1 cellular context compared by ENCODE assay signal in the genomic region with DNA sequence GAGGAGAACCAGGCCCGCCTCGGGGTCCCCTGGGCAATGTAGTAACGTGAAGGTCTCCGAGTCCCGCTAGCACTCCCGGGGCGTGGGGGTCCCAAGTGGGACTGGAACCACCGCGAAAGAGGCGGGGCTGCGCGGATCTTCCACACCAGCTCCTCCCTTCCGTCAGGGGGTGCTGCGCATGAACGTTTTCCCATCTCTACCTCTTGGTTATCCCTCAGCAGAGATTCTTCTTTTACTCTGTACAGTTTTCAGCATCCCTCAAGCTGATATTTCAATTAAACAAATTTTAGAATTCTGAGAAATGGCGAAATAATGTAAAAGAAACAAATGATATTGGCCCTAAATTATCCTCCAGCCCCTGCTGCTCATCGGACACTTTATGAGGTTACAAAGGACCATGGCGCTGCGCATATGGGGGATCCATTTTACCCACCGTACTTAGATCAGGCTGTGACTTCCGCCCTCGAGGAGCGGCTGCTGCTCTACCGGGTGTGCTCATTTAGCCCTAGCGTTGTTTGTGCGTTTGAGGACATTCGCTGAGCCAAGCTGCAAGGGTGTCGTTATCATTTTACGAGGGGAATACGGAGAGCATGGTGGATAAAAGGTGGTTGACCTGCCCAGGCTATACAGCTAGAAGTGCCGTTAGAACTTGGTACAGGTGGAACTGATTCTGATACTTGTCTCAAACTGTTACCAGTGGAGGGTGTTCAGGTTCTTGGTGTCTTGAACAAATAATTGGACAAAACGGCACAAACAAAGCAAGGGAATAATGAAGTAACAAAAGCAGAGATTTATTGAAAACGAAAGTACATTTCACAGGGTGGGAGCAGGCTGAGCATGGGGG.
TF ChIP-seq lines count a peak whose summit lies in the region.

No MANE protein-coding gene starts in this region.

TF ChIP-seq in K562, 482 proteins besides CTCF, POLR2A, EP300 and RAD21 (continued from another document and continues in another):
- TF ChIP-seq, protein P1, sequence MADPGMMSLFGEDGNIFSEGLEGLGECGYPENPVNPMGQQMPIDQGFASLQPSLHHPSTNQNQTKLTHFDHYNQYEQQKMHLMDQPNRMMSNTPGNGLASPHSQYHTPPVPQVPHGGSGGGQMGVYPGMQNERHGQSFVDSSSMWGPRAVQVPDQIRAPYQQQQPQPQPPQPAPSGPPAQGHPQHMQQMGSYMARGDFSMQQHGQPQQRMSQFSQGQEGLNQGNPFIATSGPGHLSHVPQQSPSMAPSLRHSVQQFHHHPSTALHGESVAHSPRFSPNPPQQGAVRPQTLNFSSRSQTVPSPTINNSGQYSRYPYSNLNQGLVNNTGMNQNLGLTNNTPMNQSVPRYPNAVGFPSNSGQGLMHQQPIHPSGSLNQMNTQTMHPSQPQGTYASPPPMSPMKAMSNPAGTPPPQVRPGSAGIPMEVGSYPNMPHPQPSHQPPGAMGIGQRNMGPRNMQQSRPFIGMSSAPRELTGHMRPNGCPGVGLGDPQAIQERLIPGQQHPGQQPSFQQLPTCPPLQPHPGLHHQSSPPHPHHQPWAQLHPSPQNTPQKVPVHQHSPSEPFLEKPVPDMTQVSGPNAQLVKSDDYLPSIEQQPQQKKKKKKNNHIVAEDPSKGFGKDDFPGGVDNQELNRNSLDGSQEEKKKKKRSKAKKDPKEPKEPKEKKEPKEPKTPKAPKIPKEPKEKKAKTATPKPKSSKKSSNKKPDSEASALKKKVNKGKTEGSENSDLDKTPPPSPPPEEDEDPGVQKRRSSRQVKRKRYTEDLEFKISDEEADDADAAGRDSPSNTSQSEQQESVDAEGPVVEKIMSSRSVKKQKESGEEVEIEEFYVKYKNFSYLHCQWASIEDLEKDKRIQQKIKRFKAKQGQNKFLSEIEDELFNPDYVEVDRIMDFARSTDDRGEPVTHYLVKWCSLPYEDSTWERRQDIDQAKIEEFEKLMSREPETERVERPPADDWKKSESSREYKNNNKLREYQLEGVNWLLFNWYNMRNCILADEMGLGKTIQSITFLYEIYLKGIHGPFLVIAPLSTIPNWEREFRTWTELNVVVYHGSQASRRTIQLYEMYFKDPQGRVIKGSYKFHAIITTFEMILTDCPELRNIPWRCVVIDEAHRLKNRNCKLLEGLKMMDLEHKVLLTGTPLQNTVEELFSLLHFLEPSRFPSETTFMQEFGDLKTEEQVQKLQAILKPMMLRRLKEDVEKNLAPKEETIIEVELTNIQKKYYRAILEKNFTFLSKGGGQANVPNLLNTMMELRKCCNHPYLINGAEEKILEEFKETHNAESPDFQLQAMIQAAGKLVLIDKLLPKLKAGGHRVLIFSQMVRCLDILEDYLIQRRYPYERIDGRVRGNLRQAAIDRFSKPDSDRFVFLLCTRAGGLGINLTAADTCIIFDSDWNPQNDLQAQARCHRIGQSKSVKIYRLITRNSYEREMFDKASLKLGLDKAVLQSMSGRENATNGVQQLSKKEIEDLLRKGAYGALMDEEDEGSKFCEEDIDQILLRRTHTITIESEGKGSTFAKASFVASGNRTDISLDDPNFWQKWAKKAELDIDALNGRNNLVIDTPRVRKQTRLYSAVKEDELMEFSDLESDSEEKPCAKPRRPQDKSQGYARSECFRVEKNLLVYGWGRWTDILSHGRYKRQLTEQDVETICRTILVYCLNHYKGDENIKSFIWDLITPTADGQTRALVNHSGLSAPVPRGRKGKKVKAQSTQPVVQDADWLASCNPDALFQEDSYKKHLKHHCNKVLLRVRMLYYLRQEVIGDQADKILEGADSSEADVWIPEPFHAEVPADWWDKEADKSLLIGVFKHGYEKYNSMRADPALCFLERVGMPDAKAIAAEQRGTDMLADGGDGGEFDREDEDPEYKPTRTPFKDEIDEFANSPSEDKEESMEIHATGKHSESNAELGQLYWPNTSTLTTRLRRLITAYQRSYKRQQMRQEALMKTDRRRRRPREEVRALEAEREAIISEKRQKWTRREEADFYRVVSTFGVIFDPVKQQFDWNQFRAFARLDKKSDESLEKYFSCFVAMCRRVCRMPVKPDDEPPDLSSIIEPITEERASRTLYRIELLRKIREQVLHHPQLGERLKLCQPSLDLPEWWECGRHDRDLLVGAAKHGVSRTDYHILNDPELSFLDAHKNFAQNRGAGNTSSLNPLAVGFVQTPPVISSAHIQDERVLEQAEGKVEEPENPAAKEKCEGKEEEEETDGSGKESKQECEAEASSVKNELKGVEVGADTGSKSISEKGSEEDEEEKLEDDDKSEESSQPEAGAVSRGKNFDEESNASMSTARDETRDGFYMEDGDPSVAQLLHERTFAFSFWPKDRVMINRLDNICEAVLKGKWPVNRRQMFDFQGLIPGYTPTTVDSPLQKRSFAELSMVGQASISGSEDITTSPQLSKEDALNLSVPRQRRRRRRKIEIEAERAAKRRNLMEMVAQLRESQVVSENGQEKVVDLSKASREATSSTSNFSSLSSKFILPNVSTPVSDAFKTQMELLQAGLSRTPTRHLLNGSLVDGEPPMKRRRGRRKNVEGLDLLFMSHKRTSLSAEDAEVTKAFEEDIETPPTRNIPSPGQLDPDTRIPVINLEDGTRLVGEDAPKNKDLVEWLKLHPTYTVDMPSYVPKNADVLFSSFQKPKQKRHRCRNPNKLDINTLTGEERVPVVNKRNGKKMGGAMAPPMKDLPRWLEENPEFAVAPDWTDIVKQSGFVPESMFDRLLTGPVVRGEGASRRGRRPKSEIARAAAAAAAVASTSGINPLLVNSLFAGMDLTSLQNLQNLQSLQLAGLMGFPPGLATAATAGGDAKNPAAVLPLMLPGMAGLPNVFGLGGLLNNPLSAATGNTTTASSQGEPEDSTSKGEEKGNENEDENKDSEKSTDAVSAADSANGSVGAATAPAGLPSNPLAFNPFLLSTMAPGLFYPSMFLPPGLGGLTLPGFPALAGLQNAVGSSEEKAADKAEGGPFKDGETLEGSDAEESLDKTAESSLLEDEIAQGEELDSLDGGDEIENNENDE (IDR thresholded peaks at IDR 0.05; ENCODE audit: low read depth, low read length): no peak
- peak in 1 of 2 experiments; percentile 80; a peak in 2 of 3 replicates for TF ChIP-seq CBX3 (IDR thresholded peaks at IDR 0.05; ENCODE audit: borderline replicate concordance in 1 of 2, low read length in 2 of 2)
- TF ChIP-seq, protein P2, sequence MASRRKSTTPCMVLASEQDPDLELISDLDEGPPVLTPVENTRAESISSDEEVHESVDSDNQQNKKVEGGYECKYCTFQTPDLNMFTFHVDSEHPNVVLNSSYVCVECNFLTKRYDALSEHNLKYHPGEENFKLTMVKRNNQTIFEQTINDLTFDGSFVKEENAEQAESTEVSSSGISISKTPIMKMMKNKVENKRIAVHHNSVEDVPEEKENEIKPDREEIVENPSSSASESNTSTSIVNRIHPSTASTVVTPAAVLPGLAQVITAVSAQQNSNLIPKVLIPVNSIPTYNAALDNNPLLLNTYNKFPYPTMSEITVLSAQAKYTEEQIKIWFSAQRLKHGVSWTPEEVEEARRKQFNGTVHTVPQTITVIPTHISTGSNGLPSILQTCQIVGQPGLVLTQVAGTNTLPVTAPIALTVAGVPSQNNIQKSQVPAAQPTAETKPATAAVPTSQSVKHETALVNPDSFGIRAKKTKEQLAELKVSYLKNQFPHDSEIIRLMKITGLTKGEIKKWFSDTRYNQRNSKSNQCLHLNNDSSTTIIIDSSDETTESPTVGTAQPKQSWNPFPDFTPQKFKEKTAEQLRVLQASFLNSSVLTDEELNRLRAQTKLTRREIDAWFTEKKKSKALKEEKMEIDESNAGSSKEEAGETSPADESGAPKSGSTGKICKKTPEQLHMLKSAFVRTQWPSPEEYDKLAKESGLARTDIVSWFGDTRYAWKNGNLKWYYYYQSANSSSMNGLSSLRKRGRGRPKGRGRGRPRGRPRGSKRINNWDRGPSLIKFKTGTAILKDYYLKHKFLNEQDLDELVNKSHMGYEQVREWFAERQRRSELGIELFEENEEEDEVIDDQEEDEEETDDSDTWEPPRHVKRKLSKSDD (conservative IDR thresholded peaks at IDR 0.05; ENCODE audit: low read length): no peak
- TF ChIP-seq, protein P3, sequence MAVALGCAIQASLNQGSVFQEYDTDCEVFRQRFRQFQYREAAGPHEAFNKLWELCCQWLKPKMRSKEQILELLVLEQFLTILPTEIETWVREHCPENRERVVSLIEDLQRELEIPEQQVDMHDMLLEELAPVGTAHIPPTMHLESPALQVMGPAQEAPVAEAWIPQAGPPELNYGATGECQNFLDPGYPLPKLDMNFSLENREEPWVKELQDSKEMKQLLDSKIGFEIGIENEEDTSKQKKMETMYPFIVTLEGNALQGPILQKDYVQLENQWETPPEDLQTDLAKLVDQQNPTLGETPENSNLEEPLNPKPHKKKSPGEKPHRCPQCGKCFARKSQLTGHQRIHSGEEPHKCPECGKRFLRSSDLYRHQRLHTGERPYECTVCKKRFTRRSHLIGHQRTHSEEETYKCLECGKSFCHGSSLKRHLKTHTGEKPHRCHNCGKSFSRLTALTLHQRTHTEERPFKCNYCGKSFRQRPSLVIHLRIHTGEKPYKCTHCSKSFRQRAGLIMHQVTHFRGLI (CRISPR knock-in tag; IDR thresholded peaks at IDR 0.05): no peak
- TF ChIP-seq, protein P4, sequence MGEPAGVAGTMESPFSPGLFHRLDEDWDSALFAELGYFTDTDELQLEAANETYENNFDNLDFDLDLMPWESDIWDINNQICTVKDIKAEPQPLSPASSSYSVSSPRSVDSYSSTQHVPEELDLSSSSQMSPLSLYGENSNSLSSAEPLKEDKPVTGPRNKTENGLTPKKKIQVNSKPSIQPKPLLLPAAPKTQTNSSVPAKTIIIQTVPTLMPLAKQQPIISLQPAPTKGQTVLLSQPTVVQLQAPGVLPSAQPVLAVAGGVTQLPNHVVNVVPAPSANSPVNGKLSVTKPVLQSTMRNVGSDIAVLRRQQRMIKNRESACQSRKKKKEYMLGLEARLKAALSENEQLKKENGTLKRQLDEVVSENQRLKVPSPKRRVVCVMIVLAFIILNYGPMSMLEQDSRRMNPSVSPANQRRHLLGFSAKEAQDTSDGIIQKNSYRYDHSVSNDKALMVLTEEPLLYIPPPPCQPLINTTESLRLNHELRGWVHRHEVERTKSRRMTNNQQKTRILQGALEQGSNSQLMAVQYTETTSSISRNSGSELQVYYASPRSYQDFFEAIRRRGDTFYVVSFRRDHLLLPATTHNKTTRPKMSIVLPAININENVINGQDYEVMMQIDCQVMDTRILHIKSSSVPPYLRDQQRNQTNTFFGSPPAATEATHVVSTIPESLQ (CRISPR knock-in tag; IDR thresholded peaks at IDR 0.05): no peak
- TF ChIP-seq ZKSCAN8 (CRISPR knock-in tag; IDR thresholded peaks at IDR 0.05): no peak
- no peak for TF ChIP-seq BRCA1 (IDR thresholded peaks at IDR 0.05)
- no peak for TF ChIP-seq BRCA1 (CRISPR knock-in tag; IDR thresholded peaks at IDR 0.05)
- TF ChIP-seq SIX5 (IDR thresholded peaks at IDR 0.05; ENCODE audit: borderline replicate concordance in 1 of 2, insufficient read depth in 1 of 2, low read depth in 1 of 2, low read length in 2 of 2): peak; percentile 97 to 99
- TF ChIP-seq ZSCAN29 (IDR thresholded peaks at IDR 0.05): no peak
- TF ChIP-seq, protein P5, sequence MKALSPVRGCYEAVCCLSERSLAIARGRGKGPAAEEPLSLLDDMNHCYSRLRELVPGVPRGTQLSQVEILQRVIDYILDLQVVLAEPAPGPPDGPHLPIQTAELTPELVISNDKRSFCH (CRISPR knock-in tag; IDR thresholded peaks at IDR 0.05): no peak
- TF ChIP-seq, protein P5 (tag; IDR thresholded peaks at IDR 0.05): no peak
- no peak for TF ChIP-seq NFE2L1 (tag; IDR thresholded peaks at IDR 0.05; ENCODE audit: borderline replicate concordance, low read depth)
- TF ChIP-seq ETV1 (tag; conservative IDR thresholded peaks at IDR 0.05; ENCODE audit: low read depth): peak; percentile 52; the same call in 1 of the 2 replicates
- TF ChIP-seq SOX6 (IDR thresholded peaks at IDR 0.05): no peak
- peak; percentile 75; the same call in 1 of the 2 replicates for TF ChIP-seq CREM (IDR thresholded peaks at IDR 0.05; ENCODE audit: low read depth)
- no peak for TF ChIP-seq ZNF717 (CRISPR knock-in tag; IDR thresholded peaks at IDR 0.05)
- no peak for TF ChIP-seq HMG20A (CRISPR knock-in tag; conservative IDR thresholded peaks at IDR 0.05)
- TF ChIP-seq, protein P6, sequence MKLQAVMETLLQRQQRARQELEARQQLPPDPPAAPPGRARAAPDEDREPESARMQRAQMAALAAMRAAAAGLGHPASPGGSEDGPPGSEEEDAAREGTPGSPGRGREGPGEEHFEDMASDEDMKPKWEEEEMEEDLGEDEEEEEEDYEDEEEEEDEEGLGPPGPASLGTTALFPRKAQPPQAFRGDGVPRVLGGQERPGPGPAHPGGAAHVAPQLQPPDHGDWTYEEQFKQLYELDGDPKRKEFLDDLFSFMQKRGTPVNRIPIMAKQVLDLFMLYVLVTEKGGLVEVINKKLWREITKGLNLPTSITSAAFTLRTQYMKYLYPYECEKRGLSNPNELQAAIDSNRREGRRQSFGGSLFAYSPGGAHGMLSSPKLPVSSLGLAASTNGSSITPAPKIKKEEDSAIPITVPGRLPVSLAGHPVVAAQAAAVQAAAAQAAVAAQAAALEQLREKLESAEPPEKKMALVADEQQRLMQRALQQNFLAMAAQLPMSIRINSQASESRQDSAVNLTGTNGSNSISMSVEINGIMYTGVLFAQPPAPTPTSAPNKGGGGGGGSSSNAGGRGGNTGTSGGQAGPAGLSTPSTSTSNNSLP (IDR thresholded peaks at IDR 0.05; ENCODE audit: borderline replicate concordance, low read depth, low read length): peak; percentile 50; the same call in 1 of the 2 replicates
- no peak for TF ChIP-seq ZC3H11A (IDR thresholded peaks at IDR 0.05; ENCODE audit: low read depth, low read length)
- no peak for TF ChIP-seq MAFG (tag; conservative IDR thresholded peaks at IDR 0.05)
- no peak for TF ChIP-seq CAMTA2 (CRISPR knock-in tag; conservative IDR thresholded peaks at IDR 0.05)
- no peak for TF ChIP-seq HNRNPUL1 (IDR thresholded peaks at IDR 0.05; ENCODE audit: low read length)
- no peak for TF ChIP-seq TCFL5 (CRISPR knock-in tag; conservative IDR thresholded peaks at IDR 0.05)
- no peak for TF ChIP-seq MCM5 (IDR thresholded peaks at IDR 0.05; ENCODE audit: low read depth)
- TF ChIP-seq ESRRB (CRISPR knock-in tag; IDR thresholded peaks at IDR 0.05; ENCODE audit: borderline replicate concordance): no peak
- TF ChIP-seq ZNF324 (CRISPR knock-in tag; IDR thresholded peaks at IDR 0.05): no peak
- TF ChIP-seq, protein P7, sequence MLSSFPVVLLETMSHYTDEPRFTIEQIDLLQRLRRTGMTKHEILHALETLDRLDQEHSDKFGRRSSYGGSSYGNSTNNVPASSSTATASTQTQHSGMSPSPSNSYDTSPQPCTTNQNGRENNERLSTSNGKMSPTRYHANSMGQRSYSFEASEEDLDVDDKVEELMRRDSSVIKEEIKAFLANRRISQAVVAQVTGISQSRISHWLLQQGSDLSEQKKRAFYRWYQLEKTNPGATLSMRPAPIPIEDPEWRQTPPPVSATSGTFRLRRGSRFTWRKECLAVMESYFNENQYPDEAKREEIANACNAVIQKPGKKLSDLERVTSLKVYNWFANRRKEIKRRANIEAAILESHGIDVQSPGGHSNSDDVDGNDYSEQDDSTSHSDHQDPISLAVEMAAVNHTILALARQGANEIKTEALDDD (IDR thresholded peaks at IDR 0.05): no peak
- peak; percentile 56; the same call in 1 of the 2 replicates for TF ChIP-seq NBN (IDR thresholded peaks at IDR 0.05; ENCODE audit: low read depth)
- TF ChIP-seq KLF10 (CRISPR knock-in tag; IDR thresholded peaks at IDR 0.05): no peak
- no peak for TF ChIP-seq CC2D1A (IDR thresholded peaks at IDR 0.05)
- no peak for TF ChIP-seq ERF (CRISPR knock-in tag; IDR thresholded peaks at IDR 0.05)
- TF ChIP-seq ZFX (CRISPR knock-in tag; IDR thresholded peaks at IDR 0.05): no peak
- TF ChIP-seq, protein P8, sequence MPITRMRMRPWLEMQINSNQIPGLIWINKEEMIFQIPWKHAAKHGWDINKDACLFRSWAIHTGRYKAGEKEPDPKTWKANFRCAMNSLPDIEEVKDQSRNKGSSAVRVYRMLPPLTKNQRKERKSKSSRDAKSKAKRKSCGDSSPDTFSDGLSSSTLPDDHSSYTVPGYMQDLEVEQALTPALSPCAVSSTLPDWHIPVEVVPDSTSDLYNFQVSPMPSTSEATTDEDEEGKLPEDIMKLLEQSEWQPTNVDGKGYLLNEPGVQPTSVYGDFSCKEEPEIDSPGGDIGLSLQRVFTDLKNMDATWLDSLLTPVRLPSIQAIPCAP (CRISPR knock-in tag; IDR thresholded peaks at IDR 0.05; ENCODE audit: borderline replicate concordance): no peak
